Comparison of ENCODE assay signal across 9 cellular contexts in genomic region chr15:58438956-58439355, GRCh38. TPM values are rescaled to one million over a fixed set of nuclear protein-coding genes. Genes with fewer than 3 reads are reported as not detected.
A peak's percentile ranks its signal among the peaks of the same experiment; 100 is the strongest.
DNase-seq lines count a peak whose midpoint lies in the region; ATAC-seq and TF ChIP-seq lines count a peak whose summit lies in the region.
"Had no signal": no experiment of that assay in that cellular context is flagged by ENCODE, and none has a peak within 500 bp of the region (broad histone marks: within the 10 kb centered on the region; RNA-seq: fewer than 3 reads in every experiment).

No MANE protein-coding gene starts in this region.

- H3K36me3 Mint-ChIP-seq in WTC11: no peaks in the 10 kb centered on the region

- H3K27ac ChIP-seq in heart left ventricle (peak overlapping the region in 10 of 12 donors; percentile 25 to 88 (median 85)), thymus (ENCODE audit: low read depth) (peak overlapping the region; percentile 9)

- no peaks in the 10 kb centered on the region for H3K27me3 ChIP-seq in heart left ventricle
- H3K27me3 ChIP-seq in thymus (ENCODE audit: control insufficient read depth, insufficient read depth): no peaks in the 10 kb centered on the region
- H3K27me3 ChIP-seq: breast epithelium had no signal

- H3K4me3 Mint-ChIP-seq in WTC11: no peak overlapping the region

- no peak for TF ChIP-seq POLR2A in heart left ventricle (IDR thresholded peaks at IDR 0.05)

- H3K36me3 ChIP-seq in heart left ventricle: no peaks in the 10 kb centered on the region
- no peaks in the 10 kb centered on the region for H3K36me3 ChIP-seq in thymus (ENCODE audit: control insufficient read depth, insufficient read depth)
- H3K36me3 ChIP-seq: breast epithelium had no signal

- DNase-seq in stimulated activated CD4-positive, alpha-beta T cell treated with anti-CD3 and anti-CD28 coated beads, Interleukin-4, amount 100 ng/mL, for 24 hours: peak; percentile 27
- no peak for DNase-seq in stimulated activated CD4-positive, alpha-beta T cell treated with anti-CD3 and anti-CD28 coated beads, Interleukin-12 subunit alpha, Interleukin-12 subunit beta, amount 100 ng/mL, for 4 hours
- DNase-seq in NCI-H2107 treated with DMSO at 0.1 percent for 48 hours (lab: John Stamatoyannopoulos, UW; ENCODE audit: unreplicated experiment) (peak; percentile 55), WTC11 (ENCODE audit: low spot score) (no peak), heart left ventricle (peak in 4 of 5 donors; percentile 47 to 70 (median 66)), mesenteric fat pad (ENCODE audit: low spot score) (no peak)

- 52 to 60% (median 55%) methylated on average over 7 of the region's 7 CpGs for WGBS in heart left ventricle, 4 donors
- 81% methylated on average over 7 of the region's 7 CpGs for WGBS in thymus

- intact Hi-C loops in heart left ventricle (cut with DNase I): loop anchor here in 5 of 10 donors (5.0 to 10.0 kb wide), 3 partner anchors 86 to 164 kb away; no protein-coding TSS in a partner anchor

- peak; percentile 67 for ATAC-seq in WTC11
- peak; percentile 72 to 86 (median 76) for ATAC-seq in heart left ventricle
- ATAC-seq in HG02938 (IDR thresholded peaks at IDR 0.05; ENCODE audit: unreplicated experiment): no peak

- POLR2A ChIA-PET in WTC11 (lab: Charles Lee): interaction anchor here (0.6 kb wide), 1 partner anchor 128 kb away, joined by 6 read pairs; no protein-coding TSS in a partner anchor

- no peak overlapping the region for H3K27ac Mint-ChIP-seq in WTC11

- H3K4me3 ChIP-seq in heart left ventricle (no peak overlapping the region), thymus (ENCODE audit: low read length) (no peak overlapping the region)
- H3K4me3 ChIP-seq: breast epithelium had no signal

- H3K9me3 ChIP-seq in heart left ventricle (no peaks in the 10 kb centered on the region), thymus (ENCODE audit: control insufficient read depth) (no peaks in the 10 kb centered on the region)
- H3K9me3 ChIP-seq: breast epithelium had no signal

- peaks cover 5 to 48% (median 37%) of the 10 kb centered on the region in 12 donors for H3K4me1 ChIP-seq in heart left ventricle
- H3K4me1 ChIP-seq in thymus (ENCODE audit: control insufficient read depth, insufficient read depth, low read length): peaks cover 21% of the 10 kb centered on the region
- H3K4me1 ChIP-seq: breast epithelium had no signal

- CTCF ChIA-PET in WTC11 (lab: Charles Lee): no interaction called here

- peaks cover 10% of the 10 kb centered on the region for H3K27me3 Mint-ChIP-seq in WTC11 (ENCODE audit: low read depth)

- no peaks in the 10 kb centered on the region for H3K9me3 Mint-ChIP-seq in WTC11

- H3K4me1 Mint-ChIP-seq in WTC11: peaks cover 39% of the 10 kb centered on the region

- TF ChIP-seq CTCF in WTC11 (IDR thresholded peaks at IDR 0.05): peak; percentile 24; the same call in 1 of the 2 replicates
- TF ChIP-seq CTCF in heart left ventricle (IDR thresholded peaks at IDR 0.05): peak in 9 of 12 donors; percentile 10 to 53 (median 34)

TF ChIP-seq in WTC11, 78 proteins besides CTCF, POLR2A, EP300 and RAD21:
- TF ChIP-seq, protein P1, sequence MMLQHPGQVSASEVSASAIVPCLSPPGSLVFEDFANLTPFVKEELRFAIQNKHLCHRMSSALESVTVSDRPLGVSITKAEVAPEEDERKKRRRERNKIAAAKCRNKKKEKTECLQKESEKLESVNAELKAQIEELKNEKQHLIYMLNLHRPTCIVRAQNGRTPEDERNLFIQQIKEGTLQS (CRISPR knock-in tag; conservative IDR thresholded peaks at IDR 0.05): no peak

RNA-seq across cellular contexts. Expression of gene LIPC, which starts 7.2 kb away (rescaled TPM):
- total RNA-seq in WTC11 (2021) (not detected in 3 replicates), heart left ventricle (1 to 10 TPM in 2 of 9 donors, under 1 TPM in 6, not detected in 1; 0.16 to 1.4 (median 0.83) TPM), mesenteric fat pad (not detected)
- polyA plus RNA-seq in heart left ventricle (under 1 TPM; 0.10 to 0.23 TPM), thymus (2.0 TPM)

Comparison
In these comparisons a context has a peak if more than half of its experiments do, and no peak if none do; other contexts are left out.
1. DNase-seq: peak in stimulated activated CD4-positive, alpha-beta T cell treated with anti-CD3 and anti-CD28 coated beads, Interleukin-4, amount 100 ng/mL, for 24 hours (single experiment), NCI-H2107 treated with DMSO at 0.1 percent for 48 hours (single experiment) and heart left ventricle (4 of 5); none in stimulated activated CD4-positive, alpha-beta T cell treated with anti-CD3 and anti-CD28 coated beads, Interleukin-12 subunit alpha, Interleukin-12 subunit beta, amount 100 ng/mL, for 4 hours (single experiment), WTC11 (single experiment) and mesenteric fat pad (single experiment).